27 cellular contexts compared by ENCODE assay signal in genomic region chr10:1166828-1167275, GRCh38.
DNase-seq lines count a peak whose midpoint lies in the region; ATAC-seq and TF ChIP-seq lines count a peak whose summit lies in the region.
"Had no signal": no experiment of that assay in that cellular context is flagged by ENCODE, and none has a peak within 500 bp of the region (broad histone marks: within the 10 kb centered on the region; RNA-seq: fewer than 3 reads in every experiment).

No MANE protein-coding gene starts in this region.

- H3K9me3 Mint-ChIP-seq in CD14-positive monocyte (no peaks in the 10 kb centered on the region), WTC11 (no peaks in the 10 kb centered on the region)
- H3K9me3 Mint-ChIP-seq: CD8-positive, alpha-beta memory T cell; GM23338; H9 had no signal

- no peaks in the 10 kb centered on the region for H3K4me1 ChIP-seq in spleen

- no peak overlapping the region for H3K4me3 ChIP-seq in spleen
- H3K4me3 ChIP-seq: GM12878, GM23338, PC-9 had no signal

- intact Hi-C loops in CD14-positive monocyte (cut with micrococcal nuclease) (no loop called here), spleen (cut with DNase I; ENCODE audit: low total_unique reads) (no loop called here)

- ATAC-seq in WTC11 = no peak
- ATAC-seq: GM12878, GM23338 had no signal

- no peaks in the 10 kb centered on the region for H3K9me3 ChIP-seq in spleen

- H3K27ac Mint-ChIP-seq in CD14-positive monocyte (no peak overlapping the region), WTC11 (no peak overlapping the region)
- H3K27ac Mint-ChIP-seq: B cell; CD8-positive, alpha-beta memory T cell; GM23338; H9 had no signal

- peaks cover 0 to 4% (median 2%) of the 10 kb centered on the region in 3 donors for H3K27me3 Mint-ChIP-seq in CD14-positive monocyte (ENCODE audit: low read depth in 3 of 3)
- peaks cover 4% of the 10 kb centered on the region for H3K27me3 Mint-ChIP-seq in WTC11 (ENCODE audit: low read depth)

- H3K36me3 Mint-ChIP-seq in CD14-positive monocyte (no peaks in the 10 kb centered on the region), WTC11 (no peaks in the 10 kb centered on the region)
- H3K36me3 Mint-ChIP-seq: CD8-positive, alpha-beta memory T cell had no signal

- peaks cover 0 to 36% (median 0%) of the 10 kb centered on the region in 7 donors for H3K27me3 ChIP-seq in spleen (replicated peaks in 1 of 7)

- no peaks in the 10 kb centered on the region for H3K4me1 Mint-ChIP-seq in CD14-positive monocyte
- H3K4me1 Mint-ChIP-seq in WTC11 = no peaks in the 10 kb centered on the region; the same call in 1 of the 2 replicates
- H3K4me1 Mint-ChIP-seq: CD8-positive, alpha-beta memory T cell; GM23338 had no signal

- no peak overlapping the region for H3K27ac ChIP-seq in spleen
- H3K27ac ChIP-seq: C4-2B, PC-9 had no signal

- WGBS in spleen, 5 donors = 85 to 90% (median 86%) methylated on average over 5 to 9 of the region's 9 CpGs

- H3K4me3 Mint-ChIP-seq in CD14-positive monocyte = no peak overlapping the region
- no peak overlapping the region for H3K4me3 Mint-ChIP-seq in WTC11
- H3K4me3 Mint-ChIP-seq: B cell; CD8-positive, alpha-beta memory T cell; GM23338; H9 had no signal

- peak; percentile 39 for DNase-seq in CD14-positive monocyte (ENCODE audit: low spot score)
- DNase-seq in WTC11 (ENCODE audit: low spot score) = peak; percentile 6
- peak; percentile 47 for DNase-seq in mesenteric fat pad (ENCODE audit: low spot score)
- DNase-seq in spleen = peak; percentile 50
- DNase-seq in NCI-H748 treated with DMSO at 0.1 percent for 48 hours (lab: John Stamatoyannopoulos, UW) = no peak
- DNase-seq in NCI-H1436 (lab: John Stamatoyannopoulos, UW) = no peak
- no peak for DNase-seq in activated naive CD4-positive, alpha-beta T cell treated with Interleukin-2 at 50 U/mL for 16 hours
- DNase-seq: DMS 273 treated with DMSO at 0.1 percent for 48 hours, DMS79, EL, GDM1, H9, KBM-7, MV-4-11, NCI-H1105, NCI-H146, NCI-H2029, NCI-H446, NCI-H526, PC-9, RPMI8226, SHP77 had no signal

- TF ChIP-seq CTCF in CD14-positive monocyte (IDR thresholded peaks at IDR 0.05) (no peak), WTC11 (IDR thresholded peaks at IDR 0.05) (no peak), spleen (IDR thresholded peaks at IDR 0.05 in 8 of 11, conservative IDR thresholded peaks at IDR 0.05 in 3 of 11) (no peak)

- CTCF ChIA-PET in WTC11 (lab: Charles Lee) = no interaction called here

- POLR2A ChIA-PET in WTC11 (lab: Charles Lee) = no interaction called here

- TF ChIP-seq POLR2A in spleen (IDR thresholded peaks at IDR 0.05) = no peak

- H3K36me3 ChIP-seq in spleen = no peaks in the 10 kb centered on the region

TF ChIP-seq in WTC11, 78 proteins besides CTCF, POLR2A, EP300 and RAD21:
- TF ChIP-seq TCF7 (CRISPR knock-in tag; IDR thresholded peaks at IDR 0.05; ENCODE audit: low read depth) = no peak
- no peak for TF ChIP-seq ARID4B (CRISPR knock-in tag; IDR thresholded peaks at IDR 0.05; ENCODE audit: borderline replicate concordance)
- no peak for TF ChIP-seq JUN (CRISPR knock-in tag; IDR thresholded peaks at IDR 0.05)
- TF ChIP-seq MYBL2 (CRISPR knock-in tag; IDR thresholded peaks at IDR 0.05) = no peak
- TF ChIP-seq USF1 (CRISPR knock-in tag; IDR thresholded peaks at IDR 0.05) = no peak
- TF ChIP-seq ZNF425 (CRISPR knock-in tag; conservative IDR thresholded peaks at IDR 0.05) = no peak
- no peak for TF ChIP-seq E2F5 (CRISPR knock-in tag; IDR thresholded peaks at IDR 0.05)
- TF ChIP-seq ATF2 (CRISPR knock-in tag; IDR thresholded peaks at IDR 0.05; ENCODE audit: borderline replicate concordance, low read depth) = no peak
- TF ChIP-seq IRF1 (CRISPR knock-in tag; IDR thresholded peaks at IDR 0.05) = no peak
- TF ChIP-seq ZBTB43 (CRISPR knock-in tag; IDR thresholded peaks at IDR 0.05) = no peak

Comparison
In these comparisons a context has a peak if more than half of its experiments do, and no peak if none do; other contexts are left out.
1. DNase-seq: peak in CD14-positive monocyte (single experiment), WTC11 (single experiment), mesenteric fat pad (single experiment) and spleen (single experiment); none in NCI-H748 treated with DMSO at 0.1 percent for 48 hours (single experiment), NCI-H1436 (single experiment) and activated naive CD4-positive, alpha-beta T cell treated with Interleukin-2 at 50 U/mL for 16 hours (single experiment).